8 cellular contexts compared by ENCODE assay signal in genomic region chr14:75578786-75579781, GRCh38. TPM values are rescaled to one million over a fixed set of nuclear protein-coding genes. Genes with fewer than 3 reads are reported as not detected.
DNase-seq lines count a peak whose midpoint lies in the region; ATAC-seq and TF ChIP-seq lines count a peak whose summit lies in the region.

No MANE protein-coding gene starts in this region.

- H3F3A ChIP-seq in neural progenitor cell (ENCODE audit: low read depth), result peaks cover 17% of the 10 kb centered on the region

- H3K36me3 ChIP-seq in ACC112 (ENCODE audit: insufficient read depth, low read length), result no peaks in the 10 kb centered on the region
- H3K36me3 ChIP-seq in SJCRH30, result no peaks in the 10 kb centered on the region
- no peaks in the 10 kb centered on the region for H3K36me3 ChIP-seq in neural progenitor cell

- H3K4me1 Mint-ChIP-seq in neural progenitor cell, result peaks cover 15% of the 10 kb centered on the region

- H3K27me3 Mint-ChIP-seq in neural progenitor cell (ENCODE audit: insufficient read depth, low read depth), result peaks cover 5% of the 10 kb centered on the region

- peak overlapping the region; percentile 10 for H3K27ac Mint-ChIP-seq in neural progenitor cell

- H3K27me3 ChIP-seq in ACC112 (ENCODE audit: insufficient read depth, low read length) (no peaks in the 10 kb centered on the region), SJCRH30 (no peaks in the 10 kb centered on the region), neural progenitor cell (peaks cover 10% of the 10 kb centered on the region)

- H3K27ac ChIP-seq in ACC112 (ENCODE audit: low read depth, low read length), result peak overlapping the region; percentile 66
- H3K27ac ChIP-seq in SJCRH30, result no peak overlapping the region
- H3K27ac ChIP-seq in neural progenitor cell, result no peak overlapping the region

- H2AFZ ChIP-seq in ACC112 (ENCODE audit: low read length, unreplicated experiment) (peak overlapping the region; percentile 28), neural progenitor cell (replicated peaks) (peak overlapping the region; percentile 96)

- DNase-seq in SJCRH30, result peak; percentile 7 to 8
- peak; percentile 57 for DNase-seq in fibroblast of peridontal ligament (ENCODE audit: extremely low read depth)
- DNase-seq in neural progenitor cell (ENCODE audit: low spot score), result no peak
- DNase-seq in NCI-H2081 (lab: John Stamatoyannopoulos, UW), result no peak
- DNase-seq in CD1c-positive myeloid dendritic cell (ENCODE audit: extremely low spot score), result no peak
- DNase-seq in amniotic stem cell (lab: John Stamatoyannopoulos, UW), result no peak

- H4K20me1 ChIP-seq in neural progenitor cell (ENCODE audit: low read depth), result no peaks in the 10 kb centered on the region

- H3K9me3 Mint-ChIP-seq in neural progenitor cell, result peaks cover 2% of the 10 kb centered on the region

- H3K9me3 ChIP-seq in SJCRH30 (replicated peaks) (no peaks in the 10 kb centered on the region), neural progenitor cell (ENCODE audit: low read depth) (no peaks in the 10 kb centered on the region)

- H3K4me3 Mint-ChIP-seq in neural progenitor cell, result no peak overlapping the region

- H3K4me3 ChIP-seq in ACC112 (ENCODE audit: low read depth, low read length) (peak overlapping the region; percentile 84), SJCRH30 (peak overlapping the region; percentile 63), neural progenitor cell (peak overlapping the region; percentile 57)

- no peak overlapping the region for H3K9ac ChIP-seq in neural progenitor cell

- no peaks in the 10 kb centered on the region for H3K36me3 Mint-ChIP-seq in neural progenitor cell

- peak overlapping the region; percentile 92 for H3K4me2 ChIP-seq in neural progenitor cell

- ATAC-seq in GM21619 (IDR thresholded peaks at IDR 0.05; ENCODE audit: unreplicated experiment), result peak; percentile 11

- peak; percentile 33 for TF ChIP-seq CTCF in neural progenitor cell (IDR thresholded peaks at IDR 0.05)

- H3K4me1 ChIP-seq in ACC112 (ENCODE audit: control insufficient read depth, insufficient read depth, low read length, unreplicated experiment) (peaks cover 14% of the 10 kb centered on the region), SJCRH30 (peaks cover 6% of the 10 kb centered on the region; the same call in 1 of the 2 replicates), neural progenitor cell (no peaks in the 10 kb centered on the region)

- H3K79me2 ChIP-seq in ACC112 (ENCODE audit: control insufficient read depth, insufficient read depth, low read length, unreplicated experiment) (peaks cover 23% of the 10 kb centered on the region), neural progenitor cell (ENCODE audit: low read depth) (no peaks in the 10 kb centered on the region)

RNA-seq across cellular contexts. Expression of gene FLVCR2, which starts 0.7 kb away (rescaled TPM):
- total RNA-seq in SJCRH30 (2014; rRNA removed; shearing (Covaris generic)), result 2.8 and 3.4 TPM in 2 replicates
- total RNA-seq in neural progenitor cell (ENCODE audit: low replicate concordance), result 1.7 and 2.8 TPM in 2 replicates

RNA-seq across cellular contexts. Expression of gene BATF, which starts 56.8 kb away (rescaled TPM):
- not detected in 2 replicates for total RNA-seq in SJCRH30 (2014; rRNA removed; shearing (Covaris generic))
- not detected in 2 replicates for total RNA-seq in neural progenitor cell (ENCODE audit: low replicate concordance)

Comparison
In these comparisons a context has a peak if more than half of its experiments do, and no peak if none do; other contexts are left out.
1. DNase-seq: peak in SJCRH30 (2 of 2) and fibroblast of peridontal ligament (single experiment); none in neural progenitor cell (single experiment), NCI-H2081 (0 of 2), CD1c-positive myeloid dendritic cell (single experiment) and amniotic stem cell (single experiment).
2. Peak in every context shown above with its lines, with median percentiles within 50 percentile points of each other: H3K4me3 ChIP-seq.